Comparison of ENCODE assay signal across 18 cellular contexts in genomic region chr20:10360878-10361277, GRCh38.
DNase-seq lines count a peak whose midpoint lies in the region; ATAC-seq, FAIRE-seq and TF ChIP-seq lines count a peak whose summit lies in the region.
"Had no signal": no experiment of that assay in that cellular context is flagged by ENCODE, and none has a peak within 500 bp of the region (broad histone marks: within the 10 kb centered on the region; RNA-seq: fewer than 3 reads in every experiment).

No MANE protein-coding gene starts in this region.

- H3K4me2 ChIP-seq in astrocyte (ENCODE audit: low read length), result no peak overlapping the region

- H3K27me3 Mint-ChIP-seq in astrocyte (ENCODE audit: low read depth, unreplicated experiment), result peaks cover 11% of the 10 kb centered on the region

- H3K79me2 ChIP-seq in astrocyte (ENCODE audit: insufficient read depth, low read length), result no peaks in the 10 kb centered on the region

- peaks cover 4% of the 10 kb centered on the region for H3K9me3 Mint-ChIP-seq in astrocyte (ENCODE audit: unreplicated experiment)

- no peak for ATAC-seq in HG03097 (IDR thresholded peaks at IDR 0.05; ENCODE audit: low FRiP score, unreplicated experiment)

- H3K27me3 ChIP-seq in astrocyte (ENCODE audit: insufficient read depth, low read length) (peaks cover 5% of the 10 kb centered on the region), left ventricle myocardium inferior (ENCODE audit: low read depth) (peaks cover 37% of the 10 kb centered on the region)
- H3K27me3 ChIP-seq: BE2C had no signal

- H3K9ac ChIP-seq in astrocyte (ENCODE audit: low read length), result no peak overlapping the region

- intact Hi-C loops in left ventricle myocardium inferior (cut with micrococcal nuclease), result no loop called here

- peaks cover 3% of the 10 kb centered on the region for H3K4me1 Mint-ChIP-seq in astrocyte (ENCODE audit: low read depth, unreplicated experiment)
- H3K4me1 Mint-ChIP-seq: CD4-positive, alpha-beta memory T cell had no signal

- H3K36me3 Mint-ChIP-seq in astrocyte (ENCODE audit: low read depth, unreplicated experiment), result no peaks in the 10 kb centered on the region
- H3K36me3 Mint-ChIP-seq: CD4-positive, alpha-beta memory T cell had no signal

- no peak overlapping the region for H2AFZ ChIP-seq in astrocyte (ENCODE audit: low read depth, low read length)

- H3K9me3 ChIP-seq in astrocyte (ENCODE audit: insufficient read depth, low read depth, low read length) (no peaks in the 10 kb centered on the region), left ventricle myocardium inferior (replicated peaks) (peaks cover 10% of the 10 kb centered on the region)
- H3K9me3 ChIP-seq: BE2C, HAP-1 had no signal

- no peak overlapping the region for H3K27ac Mint-ChIP-seq in astrocyte (ENCODE audit: unreplicated experiment)
- H3K27ac Mint-ChIP-seq: CD4-positive, alpha-beta memory T cell had no signal

- H3K4me3 ChIP-seq in astrocyte (ENCODE audit: insufficient read depth, low read depth, low read length) (no peak overlapping the region), left ventricle myocardium inferior (no peak overlapping the region)
- H3K4me3 ChIP-seq: HAP-1 had no signal

- TF ChIP-seq CTCF in astrocyte (IDR thresholded peaks at IDR 0.05; ENCODE audit: insufficient read depth, low read depth, low read length), result no peak
- TF ChIP-seq CTCF in left ventricle myocardium inferior (IDR thresholded peaks at IDR 0.05; ENCODE audit: borderline replicate concordance), result no peak

- DNase-seq in Daoy (ENCODE audit: low read depth) (peak; percentile 64), RPMI7951 (ENCODE audit: low read depth) (peak; percentile 63), astrocyte (ENCODE audit: low read depth) (peak; percentile 83), iris pigment epithelial cell (ENCODE audit: low read depth) (peak; percentile 30), T-helper 2 cell (no peak), left ventricle myocardium inferior (no peak)
- DNase-seq in activated CD4-positive, alpha-beta T cell treated with anti-CD3 and anti-CD28 coated beads, Interleukin-2, amount 50 U/mL, for 1 hour, result no peak
- DNase-seq: BE2C; CD4-positive, alpha-beta memory T cell; DMS79; EL; GOT3 had no signal

- H3K4me1 ChIP-seq in astrocyte (ENCODE audit: insufficient read depth, low read length) (peaks cover 18% of the 10 kb centered on the region), left ventricle myocardium inferior (peaks cover 10% of the 10 kb centered on the region)
- H3K4me1 ChIP-seq: HAP-1 had no signal

- H3K36me3 ChIP-seq in astrocyte (ENCODE audit: insufficient read depth, low read length) (no peaks in the 10 kb centered on the region), left ventricle myocardium inferior (no peaks in the 10 kb centered on the region)
- H3K36me3 ChIP-seq: BE2C, HAP-1 had no signal

- no peak overlapping the region for H3K27ac ChIP-seq in astrocyte (ENCODE audit: low read depth, low read length)
- no peak overlapping the region for H3K27ac ChIP-seq in left ventricle myocardium inferior (replicated peaks)
- H3K27ac ChIP-seq: C4-2B had no signal

- no peak for FAIRE-seq in astrocyte (lab: Jason Lieb, UNC)
- FAIRE-seq: A204.1, G401.6, GM12891 had no signal

- H3K4me3 Mint-ChIP-seq in astrocyte (ENCODE audit: unreplicated experiment), result no peak overlapping the region
- H3K4me3 Mint-ChIP-seq: CD4-positive, alpha-beta memory T cell had no signal

- no peaks in the 10 kb centered on the region for H4K20me1 ChIP-seq in astrocyte (ENCODE audit: insufficient read depth, low read length)

Comparison
In these comparisons a context has a peak if more than half of its experiments do, and no peak if none do; other contexts are left out.
1. DNase-seq: peak in Daoy (single experiment), RPMI7951 (single experiment), astrocyte (single experiment) and iris pigment epithelial cell (single experiment); none in T-helper 2 cell (0 of 5), left ventricle myocardium inferior (single experiment) and activated CD4-positive, alpha-beta T cell treated with anti-CD3 and anti-CD28 coated beads, Interleukin-2, amount 50 U/mL, for 1 hour (single experiment).